ENCODE assay signal across 1 cellular context in genomic region chr17:75856062-75856681, GRCh38.
TF ChIP-seq lines count a peak whose summit lies in the region.

No MANE protein-coding gene starts in this region.

TF ChIP-seq in K562, 482 proteins besides CTCF, POLR2A, EP300 and RAD21 (continued from another document and continues in another):
- TF ChIP-seq NCOR1 (IDR thresholded peaks at IDR 0.05) (0 out of 2 replicates have a peak, but pooled peaks have one; percentile 5), RBFOX2 (IDR thresholded peaks at IDR 0.05; ENCODE audit: low read depth, low read length) (peak; percentile 93; the same call in 1 of the 2 replicates), NR2C2 (CRISPR knock-in tag; IDR thresholded peaks at IDR 0.05) (no peak), NR2C2 (tag; IDR thresholded peaks at IDR 0.05) (no peak), ZFP30 (CRISPR knock-in tag; IDR thresholded peaks at IDR 0.05; ENCODE audit: borderline replicate concordance) (no peak), HLTF (IDR thresholded peaks at IDR 0.05) (no peak), GATAD2A (IDR thresholded peaks at IDR 0.05) (0 out of 2 replicates have a peak, but pooled peaks have one; percentile 47), ESRRA (IDR thresholded peaks at IDR 0.05; ENCODE audit: borderline replicate concordance, low read depth) (no peak), RNF219 (CRISPR knock-in tag; IDR thresholded peaks at IDR 0.05) (no peak), ZKSCAN1 (IDR thresholded peaks at IDR 0.05; ENCODE audit: low read depth, low read length) (no peak), TFE3 (CRISPR knock-in tag; IDR thresholded peaks at IDR 0.05) (no peak), NR2F6 (CRISPR knock-in tag; IDR thresholded peaks at IDR 0.05) (0 out of 2 replicates have a peak, but pooled peaks have one; percentile 2), ZNF143 (CRISPR knock-in tag; IDR thresholded peaks at IDR 0.05) (no peak), TCF7L2 (IDR thresholded peaks at IDR 0.05; ENCODE audit: low read depth, low read length) (no peak), ETV5 (CRISPR knock-in tag; IDR thresholded peaks at IDR 0.05; ENCODE audit: low read depth) (no peak), ZNF764 (CRISPR knock-in tag; IDR thresholded peaks at IDR 0.05; ENCODE audit: low read depth) (no peak), ZC3H4 (CRISPR knock-in tag; IDR thresholded peaks at IDR 0.05; ENCODE audit: borderline replicate concordance) (peak; percentile 9; the same call in 1 of the 2 replicates), ZSCAN29 (IDR thresholded peaks at IDR 0.05) (no peak), FOXA3 (CRISPR knock-in tag; conservative IDR thresholded peaks at IDR 0.05 in 1 of 2, IDR thresholded peaks at IDR 0.05 in 1 of 2) (no peak), CBX8 (IDR thresholded peaks at IDR 0.05; ENCODE audit: borderline replicate concordance, extremely low read depth, low read depth, low read length, poor library complexity, severe bottlenecking) (no peak), XRCC4 (IDR thresholded peaks at IDR 0.05; ENCODE audit: extremely low read depth, insufficient read depth, insufficient read length) (no peak), HMG20B (CRISPR knock-in tag; IDR thresholded peaks at IDR 0.05) (no peak), TFAP4 (CRISPR knock-in tag; IDR thresholded peaks at IDR 0.05; ENCODE audit: borderline replicate concordance) (no peak), MCM2 (IDR thresholded peaks at IDR 0.05; ENCODE audit: low read depth) (no peak), U2AF2 (optimal IDR thresholded peaks at IDR 0.05; ENCODE audit: low read depth, low read length) (no peak), MTA2 (IDR thresholded peaks at IDR 0.05; ENCODE audit: low read depth) (no peak), TAF7 (tag; IDR thresholded peaks at IDR 0.05) (no peak), PTBP1 (IDR thresholded peaks at IDR 0.05; ENCODE audit: low read depth, low read length) (no peak), RFX1 (IDR thresholded peaks at IDR 0.05) (no peak), VEZF1 (CRISPR knock-in tag; IDR thresholded peaks at IDR 0.05) (no peak; the same call in 1 of the 2 replicates), ZNF696 (CRISPR knock-in tag; conservative IDR thresholded peaks at IDR 0.05) (no peak), HEY1 (CRISPR knock-in tag; IDR thresholded peaks at IDR 0.05; ENCODE audit: borderline replicate concordance) (no peak), ZNF354B (CRISPR knock-in tag; IDR thresholded peaks at IDR 0.05) (no peak), KDM4B (IDR thresholded peaks at IDR 0.05; ENCODE audit: borderline replicate concordance in 2 of 2, low read depth in 1 of 2) (no peak; a peak in 1 of 4 replicates), GATAD2B (IDR thresholded peaks at IDR 0.05; ENCODE audit: borderline replicate concordance) (no peak), TCFL5 (CRISPR knock-in tag; conservative IDR thresholded peaks at IDR 0.05) (no peak), THRAP3 (IDR thresholded peaks at IDR 0.05; ENCODE audit: borderline replicate concordance) (no peak), FOXM1 (IDR thresholded peaks at IDR 0.05; ENCODE audit: low read depth) (no peak), FOXM1 (CRISPR knock-in tag; IDR thresholded peaks at IDR 0.05; ENCODE audit: low read depth) (no peak), ZBTB33 (CRISPR knock-in tag; IDR thresholded peaks at IDR 0.05) (no peak), BACH1 (tag; IDR thresholded peaks at IDR 0.05) (no peak), TEAD1 (CRISPR knock-in tag; IDR thresholded peaks at IDR 0.05) (no peak)
- TF ChIP-seq, protein P1, sequence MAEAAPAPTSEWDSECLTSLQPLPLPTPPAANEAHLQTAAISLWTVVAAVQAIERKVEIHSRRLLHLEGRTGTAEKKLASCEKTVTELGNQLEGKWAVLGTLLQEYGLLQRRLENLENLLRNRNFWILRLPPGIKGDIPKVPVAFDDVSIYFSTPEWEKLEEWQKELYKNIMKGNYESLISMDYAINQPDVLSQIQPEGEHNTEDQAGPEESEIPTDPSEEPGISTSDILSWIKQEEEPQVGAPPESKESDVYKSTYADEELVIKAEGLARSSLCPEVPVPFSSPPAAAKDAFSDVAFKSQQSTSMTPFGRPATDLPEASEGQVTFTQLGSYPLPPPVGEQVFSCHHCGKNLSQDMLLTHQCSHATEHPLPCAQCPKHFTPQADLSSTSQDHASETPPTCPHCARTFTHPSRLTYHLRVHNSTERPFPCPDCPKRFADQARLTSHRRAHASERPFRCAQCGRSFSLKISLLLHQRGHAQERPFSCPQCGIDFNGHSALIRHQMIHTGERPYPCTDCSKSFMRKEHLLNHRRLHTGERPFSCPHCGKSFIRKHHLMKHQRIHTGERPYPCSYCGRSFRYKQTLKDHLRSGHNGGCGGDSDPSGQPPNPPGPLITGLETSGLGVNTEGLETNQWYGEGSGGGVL (CRISPR knock-in tag; IDR thresholded peaks at IDR 0.05) = no peak
- TF ChIP-seq, protein P2, sequence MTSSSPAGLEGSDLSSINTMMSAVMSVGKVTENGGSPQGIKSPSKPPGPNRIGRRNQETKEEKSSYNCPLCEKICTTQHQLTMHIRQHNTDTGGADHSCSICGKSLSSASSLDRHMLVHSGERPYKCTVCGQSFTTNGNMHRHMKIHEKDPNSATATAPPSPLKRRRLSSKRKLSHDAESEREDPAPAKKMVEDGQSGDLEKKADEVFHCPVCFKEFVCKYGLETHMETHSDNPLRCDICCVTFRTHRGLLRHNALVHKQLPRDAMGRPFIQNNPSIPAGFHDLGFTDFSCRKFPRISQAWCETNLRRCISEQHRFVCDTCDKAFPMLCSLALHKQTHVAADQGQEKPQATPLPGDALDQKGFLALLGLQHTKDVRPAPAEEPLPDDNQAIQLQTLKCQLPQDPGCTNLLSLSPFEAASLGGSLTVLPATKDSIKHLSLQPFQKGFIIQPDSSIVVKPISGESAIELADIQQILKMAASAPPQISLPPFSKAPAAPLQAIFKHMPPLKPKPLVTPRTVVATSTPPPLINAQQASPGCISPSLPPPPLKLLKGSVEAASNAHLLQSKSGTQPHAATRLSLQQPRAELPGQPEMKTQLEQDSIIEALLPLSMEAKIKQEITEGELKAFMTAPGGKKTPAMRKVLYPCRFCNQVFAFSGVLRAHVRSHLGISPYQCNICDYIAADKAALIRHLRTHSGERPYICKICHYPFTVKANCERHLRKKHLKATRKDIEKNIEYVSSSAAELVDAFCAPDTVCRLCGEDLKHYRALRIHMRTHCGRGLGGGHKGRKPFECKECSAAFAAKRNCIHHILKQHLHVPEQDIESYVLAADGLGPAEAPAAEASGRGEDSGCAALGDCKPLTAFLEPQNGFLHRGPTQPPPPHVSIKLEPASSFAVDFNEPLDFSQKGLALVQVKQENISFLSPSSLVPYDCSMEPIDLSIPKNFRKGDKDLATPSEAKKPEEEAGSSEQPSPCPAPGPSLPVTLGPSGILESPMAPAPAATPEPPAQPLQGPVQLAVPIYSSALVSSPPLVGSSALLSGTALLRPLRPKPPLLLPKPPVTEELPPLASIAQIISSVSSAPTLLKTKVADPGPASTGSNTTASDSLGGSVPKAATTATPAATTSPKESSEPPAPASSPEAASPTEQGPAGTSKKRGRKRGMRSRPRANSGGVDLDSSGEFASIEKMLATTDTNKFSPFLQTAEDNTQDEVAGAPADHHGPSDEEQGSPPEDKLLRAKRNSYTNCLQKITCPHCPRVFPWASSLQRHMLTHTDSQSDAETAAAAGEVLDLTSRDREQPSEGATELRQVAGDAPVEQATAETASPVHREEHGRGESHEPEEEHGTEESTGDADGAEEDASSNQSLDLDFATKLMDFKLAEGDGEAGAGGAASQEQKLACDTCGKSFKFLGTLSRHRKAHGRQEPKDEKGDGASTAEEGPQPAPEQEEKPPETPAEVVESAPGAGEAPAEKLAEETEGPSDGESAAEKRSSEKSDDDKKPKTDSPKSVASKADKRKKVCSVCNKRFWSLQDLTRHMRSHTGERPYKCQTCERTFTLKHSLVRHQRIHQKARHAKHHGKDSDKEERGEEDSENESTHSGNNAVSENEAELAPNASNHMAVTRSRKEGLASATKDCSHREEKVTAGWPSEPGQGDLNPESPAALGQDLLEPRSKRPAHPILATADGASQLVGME (CRISPR knock-in tag; IDR thresholded peaks at IDR 0.05) = no peak; the same call in 1 of the 2 replicates
- TF ChIP-seq, protein P3, sequence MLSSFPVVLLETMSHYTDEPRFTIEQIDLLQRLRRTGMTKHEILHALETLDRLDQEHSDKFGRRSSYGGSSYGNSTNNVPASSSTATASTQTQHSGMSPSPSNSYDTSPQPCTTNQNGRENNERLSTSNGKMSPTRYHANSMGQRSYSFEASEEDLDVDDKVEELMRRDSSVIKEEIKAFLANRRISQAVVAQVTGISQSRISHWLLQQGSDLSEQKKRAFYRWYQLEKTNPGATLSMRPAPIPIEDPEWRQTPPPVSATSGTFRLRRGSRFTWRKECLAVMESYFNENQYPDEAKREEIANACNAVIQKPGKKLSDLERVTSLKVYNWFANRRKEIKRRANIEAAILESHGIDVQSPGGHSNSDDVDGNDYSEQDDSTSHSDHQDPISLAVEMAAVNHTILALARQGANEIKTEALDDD (IDR thresholded peaks at IDR 0.05) = peak; percentile 24; the same call in 1 of the 2 replicates
- TF ChIP-seq, protein P4, sequence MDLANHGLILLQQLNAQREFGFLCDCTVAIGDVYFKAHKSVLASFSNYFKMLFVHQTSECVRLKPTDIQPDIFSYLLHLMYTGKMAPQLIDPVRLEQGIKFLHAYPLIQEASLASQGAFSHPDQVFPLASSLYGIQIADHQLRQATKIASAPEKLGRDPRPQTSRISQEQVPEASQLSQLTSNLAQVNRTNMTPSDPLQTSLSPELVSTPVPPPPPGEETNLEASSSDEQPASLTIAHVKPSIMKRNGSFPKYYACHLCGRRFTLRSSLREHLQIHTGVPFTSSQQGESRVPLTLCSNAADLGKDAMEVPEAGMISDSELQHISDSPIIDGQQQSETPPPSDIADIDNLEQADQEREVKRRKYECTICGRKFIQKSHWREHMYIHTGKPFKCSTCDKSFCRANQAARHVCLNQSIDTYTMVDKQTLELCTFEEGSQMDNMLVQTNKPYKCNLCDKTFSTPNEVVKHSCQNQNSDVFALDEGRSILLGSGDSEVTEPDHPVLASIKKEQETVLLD (IDR thresholded peaks at IDR 0.05) = no peak
